ENCODE assay signal across 1 cellular context in the genomic region with DNA sequence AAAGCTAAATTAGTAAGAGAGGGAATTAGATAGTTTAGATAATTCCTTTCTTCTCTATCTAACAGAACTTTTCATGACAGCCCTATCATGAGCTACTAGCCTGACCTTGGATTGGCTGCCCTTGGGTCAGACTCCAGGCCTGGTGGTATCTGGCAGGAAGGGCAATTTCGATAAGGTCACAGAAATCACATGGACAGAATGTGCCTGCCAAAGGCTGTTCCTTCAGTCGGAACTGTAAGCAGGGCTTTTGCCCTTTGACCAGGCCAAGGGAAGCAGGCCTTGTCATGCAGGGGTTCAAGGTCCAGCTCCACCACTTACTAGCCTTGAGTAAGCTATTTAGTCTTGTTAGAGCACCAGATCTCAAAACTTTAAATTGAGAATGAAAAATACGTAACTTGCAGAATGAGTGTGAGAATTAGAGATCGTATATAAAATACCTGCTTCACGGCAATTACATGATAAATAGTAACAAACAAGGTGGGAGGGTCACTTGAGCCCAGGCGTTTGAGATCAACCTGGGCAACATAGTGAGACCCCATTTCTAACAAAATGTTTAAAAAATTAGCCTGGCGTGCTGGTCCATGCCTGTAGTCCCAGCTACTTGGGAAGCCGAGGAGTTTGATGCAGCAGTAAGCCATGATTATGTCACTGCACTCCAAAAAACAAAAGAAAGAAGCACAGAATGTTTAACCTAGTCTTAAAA.
TF ChIP-seq lines count a peak whose summit lies in the region.

No MANE protein-coding gene starts in this region.

TF ChIP-seq in K562, 482 proteins besides CTCF, POLR2A, EP300 and RAD21:
- TF ChIP-seq NR2C2 (CRISPR knock-in tag; IDR thresholded peaks at IDR 0.05) = no peak
- peak; percentile 47; the same call in 1 of the 2 replicates for TF ChIP-seq NR2C2 (tag; IDR thresholded peaks at IDR 0.05)
- 0 out of 2 replicates have a peak, but pooled peaks have one; percentile 53 for TF ChIP-seq ESRRA (IDR thresholded peaks at IDR 0.05; ENCODE audit: borderline replicate concordance, low read depth)
- TF ChIP-seq YY1 (IDR thresholded peaks at IDR 0.05; ENCODE audit: borderline replicate concordance in 1 of 3, control insufficient read depth in 1 of 3, extremely low read depth in 1 of 3, insufficient read depth in 3 of 3, insufficient read length in 1 of 3, insufficient replicate concordance in 2 of 3, low read depth in 1 of 3, low read length in 2 of 3) = no peak
- no peak for TF ChIP-seq MXD1 (CRISPR knock-in tag; IDR thresholded peaks at IDR 0.05; ENCODE audit: borderline replicate concordance, poor library complexity, severe bottlenecking)
- no peak for TF ChIP-seq NFYB (IDR thresholded peaks at IDR 0.05; ENCODE audit: extremely low read depth, insufficient read length)
- TF ChIP-seq, protein P1, sequence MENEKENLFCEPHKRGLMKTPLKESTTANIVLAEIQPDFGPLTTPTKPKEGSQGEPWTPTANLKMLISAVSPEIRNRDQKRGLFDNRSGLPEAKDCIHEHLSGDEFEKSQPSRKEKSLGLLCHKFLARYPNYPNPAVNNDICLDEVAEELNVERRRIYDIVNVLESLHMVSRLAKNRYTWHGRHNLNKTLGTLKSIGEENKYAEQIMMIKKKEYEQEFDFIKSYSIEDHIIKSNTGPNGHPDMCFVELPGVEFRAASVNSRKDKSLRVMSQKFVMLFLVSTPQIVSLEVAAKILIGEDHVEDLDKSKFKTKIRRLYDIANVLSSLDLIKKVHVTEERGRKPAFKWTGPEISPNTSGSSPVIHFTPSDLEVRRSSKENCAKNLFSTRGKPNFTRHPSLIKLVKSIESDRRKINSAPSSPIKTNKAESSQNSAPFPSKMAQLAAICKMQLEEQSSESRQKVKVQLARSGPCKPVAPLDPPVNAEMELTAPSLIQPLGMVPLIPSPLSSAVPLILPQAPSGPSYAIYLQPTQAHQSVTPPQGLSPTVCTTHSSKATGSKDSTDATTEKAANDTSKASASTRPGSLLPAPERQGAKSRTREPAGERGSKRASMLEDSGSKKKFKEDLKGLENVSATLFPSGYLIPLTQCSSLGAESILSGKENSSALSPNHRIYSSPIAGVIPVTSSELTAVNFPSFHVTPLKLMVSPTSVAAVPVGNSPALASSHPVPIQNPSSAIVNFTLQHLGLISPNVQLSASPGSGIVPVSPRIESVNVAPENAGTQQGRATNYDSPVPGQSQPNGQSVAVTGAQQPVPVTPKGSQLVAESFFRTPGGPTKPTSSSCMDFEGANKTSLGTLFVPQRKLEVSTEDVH (IDR thresholded peaks at IDR 0.05; ENCODE audit: low read depth, partially characterized antibody) = no peak
- TF ChIP-seq ZBTB17 (CRISPR knock-in tag; IDR thresholded peaks at IDR 0.05) = no peak
- no peak for TF ChIP-seq CBFA2T2 (conservative IDR thresholded peaks at IDR 0.05)
- TF ChIP-seq HDAC3 (IDR thresholded peaks at IDR 0.05; ENCODE audit: borderline replicate concordance, partially characterized antibody) = no peak
- no peak for TF ChIP-seq ZNF12 (CRISPR knock-in tag; IDR thresholded peaks at IDR 0.05)
- no peak for TF ChIP-seq ETS1 (conservative IDR thresholded peaks at IDR 0.05; ENCODE audit: control insufficient read depth, low read depth, low read length)
- TF ChIP-seq ELF1 (tag; IDR thresholded peaks at IDR 0.05) = no peak
TF ChIP-seq in K562: peak in this region for 2.
